28 cellular contexts compared by ENCODE assay signal in genomic region chr7:77760809-77761453, GRCh38. TPM values are rescaled to one million over a fixed set of nuclear protein-coding genes. Genes with fewer than 3 reads are reported as not detected.
DNase-seq lines count a peak whose midpoint lies in the region; ATAC-seq and TF ChIP-seq lines count a peak whose summit lies in the region.
"Had no signal": no experiment of that assay in that cellular context is flagged by ENCODE, and none has a peak within 500 bp of the region (broad histone marks: within the 10 kb centered on the region; RNA-seq: fewer than 3 reads in every experiment).

No MANE protein-coding gene starts in this region.

- H3K27me3 ChIP-seq in CD8-positive, alpha-beta T cell (ENCODE audit: insufficient read depth, low read length) = no peaks in the 10 kb centered on the region
- H3K27me3 ChIP-seq in neutrophil = no peaks in the 10 kb centered on the region
- H3K27me3 ChIP-seq in trophoblast cell (ENCODE audit: insufficient read depth, low read length) = no peaks in the 10 kb centered on the region
- H3K27me3 ChIP-seq: heart right ventricle, neural progenitor cell, SJCRH30, upper lobe of left lung had no signal

- H3K14ac ChIP-seq in trophoblast cell (ENCODE audit: low read length) = no peak overlapping the region

- H2AK5ac ChIP-seq in trophoblast cell (ENCODE audit: low read length) = no peak overlapping the region

- H2BK5ac ChIP-seq in trophoblast cell (ENCODE audit: low read depth, low read length, poor library complexity) = no peak overlapping the region

- no peak overlapping the region for H2BK12ac ChIP-seq in trophoblast cell (ENCODE audit: low read length)

- intact Hi-C loops in CD8-positive, alpha-beta T cell (cut with DNase I, micrococcal nuclease) = loop anchor here (2.0 to 10.0 kb wide), 3 partner anchors 36 to 216 kb away; no protein-coding TSS in a partner anchor
- intact Hi-C loops in activated B cell treated with CpG ODN at 0.5 μM for 24 hours (cut with micrococcal nuclease) = no loop called here

- no peak overlapping the region for H3K4me3 Mint-ChIP-seq in CD8-positive, alpha-beta T cell
- H3K4me3 Mint-ChIP-seq in activated B cell treated with CpG ODN at 0.5 μM for 24 hours = no peak overlapping the region
- H3K4me3 Mint-ChIP-seq in natural killer cell treated with Interleukin-12 subunit alpha and Interleukin-12 subunit beta and Interleukin-15 and Interleukin-18, amount 100 ng/mL, for 72 hours = no peak overlapping the region
- H3K4me3 Mint-ChIP-seq: activated CD4-positive, alpha-beta memory T cell treated with anti-CD3 and anti-CD28 coated beads, Interleukin-2, amount 10 ng/mL, durations not matched to agents 7 days and 5 days; CD4-positive, CD25-positive, alpha-beta regulatory T cell; neural progenitor cell had no signal

- WGBS in trophoblast cell (ENCODE audit: extremely low coverage, insufficient coverage, insufficient read length) = no CpG with 5 or more reads among the region's 10 CpGs

- POLR2A ChIA-PET in CD8-positive, alpha-beta T cell (lab: Charles Lee) = interaction anchor here (0.7 kb wide), 1 partner anchor 426 kb away, joined by 3 read pairs; no protein-coding TSS in a partner anchor
- POLR2A ChIA-PET in activated B cell treated with CpG ODN at 0.5 μM for 24 hours (lab: Charles Lee) = interaction anchor here (1.8 kb wide), 1 partner anchor 65 kb away, joined by 5 read pairs; the partner anchor contains the start of gene RSBN1L

- H3K9ac ChIP-seq in trophoblast cell (ENCODE audit: low read length) = no peak overlapping the region
- H3K9ac ChIP-seq: neural progenitor cell had no signal

- no peak for DNase-seq in CD8-positive, alpha-beta T cell
- DNase-seq in activated B cell treated with CpG ODN at 0.5 μM for 24 hours (no peak), trophoblast cell (no peak), NCI-H2107 (lab: John Stamatoyannopoulos, UW) (no peak)
- no peak for DNase-seq in natural killer cell treated with Interleukin-12 subunit alpha and Interleukin-12 subunit beta and Interleukin-15 and Interleukin-18, amount 100 ng/mL, for 72 hours (ENCODE audit: low spot score)
- DNase-seq: activated CD4-positive, alpha-beta memory T cell treated with anti-CD3 and anti-CD28 coated beads, Interleukin-2, amount 10 ng/mL, durations not matched to agents 7 days and 5 days; activated CD4-positive, CD25-positive, alpha-beta regulatory T cell treated with anti-CD3 and anti-CD28 coated beads, Interleukin-2, amount 50 U/mL, for 72 hours; activated CD8-positive, alpha-beta memory T cell treated with anti-CD3 and anti-CD28 coated beads, Interleukin-2, amount 50 U/mL, for 48 hours; CD4-positive, CD25-positive, alpha-beta regulatory T cell; effector CD8-positive, alpha-beta T cell; foreskin fibroblast; heart right ventricle; kidney glomerular epithelial cell; NCI-H1092; NCI-H187 treated with DMSO at 0.1 percent for 48 hours; NCI-H526 treated with DMSO at 0.1 percent for 48 hours; SJCRH30; stimulated activated CD4-positive, alpha-beta T cell treated with anti-CD3 and anti-CD28 coated beads, Interleukin-12 subunit alpha, Interleukin-12 subunit beta, amount 100 ng/mL, for 4 hours; stimulated activated CD4-positive, alpha-beta T cell treated with anti-CD3 and anti-CD28 coated beads, Interleukin-4, amount 100 ng/mL, for 1 hour; substantia nigra; T-helper 1 cell; upper lobe of left lung had no signal

- H4K8ac ChIP-seq in trophoblast cell (ENCODE audit: low read depth, low read length) = no peak overlapping the region

- H3K79me2 ChIP-seq in trophoblast cell (ENCODE audit: control insufficient read depth, insufficient read depth, low read length, poor library complexity) = no peaks in the 10 kb centered on the region

- no peak overlapping the region for H4K12ac ChIP-seq in trophoblast cell (ENCODE audit: low read depth, low read length)

- no peak overlapping the region for H3K23ac ChIP-seq in trophoblast cell (ENCODE audit: low read length)

- no peak overlapping the region for H2BK120ac ChIP-seq in trophoblast cell (ENCODE audit: insufficient read depth, low read length, poor library complexity)

- peaks cover 50% of the 10 kb centered on the region for H3K4me1 Mint-ChIP-seq in CD8-positive, alpha-beta T cell (ENCODE audit: low read depth)
- peaks cover 62% of the 10 kb centered on the region for H3K4me1 Mint-ChIP-seq in activated B cell treated with CpG ODN at 0.5 μM for 24 hours
- peaks cover 22 to 24% of the 10 kb centered on the region in 2 donors for H3K4me1 Mint-ChIP-seq in natural killer cell treated with Interleukin-12 subunit alpha and Interleukin-12 subunit beta and Interleukin-15 and Interleukin-18, amount 100 ng/mL, for 72 hours (ENCODE audit: low read depth in 2 of 2)
- H3K4me1 Mint-ChIP-seq: neural progenitor cell had no signal

- TF ChIP-seq CTCF in CD8-positive, alpha-beta T cell (IDR thresholded peaks at IDR 0.05) = no peak
- TF ChIP-seq CTCF in activated B cell treated with CpG ODN at 0.5 μM for 24 hours (IDR thresholded peaks at IDR 0.05) = no peak
- no peak for TF ChIP-seq CTCF in neutrophil (IDR thresholded peaks at IDR 0.05)

- no peak overlapping the region for H3K4ac ChIP-seq in trophoblast cell (ENCODE audit: low read depth, low read length)

- peak overlapping the region; percentile 33 for H3K27ac Mint-ChIP-seq in CD8-positive, alpha-beta T cell
- peak overlapping the region; percentile 71 for H3K27ac Mint-ChIP-seq in activated B cell treated with CpG ODN at 0.5 μM for 24 hours
- H3K27ac Mint-ChIP-seq in natural killer cell treated with Interleukin-12 subunit alpha and Interleukin-12 subunit beta and Interleukin-15 and Interleukin-18, amount 100 ng/mL, for 72 hours = no peak overlapping the region
- H3K27ac Mint-ChIP-seq: activated CD4-positive, alpha-beta memory T cell treated with anti-CD3 and anti-CD28 coated beads, Interleukin-2, amount 10 ng/mL, durations not matched to agents 7 days and 5 days; activated naive CD4-positive, alpha-beta T cell treated with anti-CD3 and anti-CD28 coated beads, Interleukin-2, amount 50 U/mL, for 72 hours; neural progenitor cell had no signal

- H3K4me1 ChIP-seq in CD8-positive, alpha-beta T cell (ENCODE audit: insufficient read depth, low read length) = no peaks in the 10 kb centered on the region
- H3K4me1 ChIP-seq in neutrophil (ENCODE audit: control insufficient read depth in 1 of 2, insufficient read depth in 1 of 2, low read depth in 1 of 2, low read length in 1 of 2) (peaks cover 35 to 69% of the 10 kb centered on the region in 2 experiments), trophoblast cell (ENCODE audit: control insufficient read depth in 1 of 2, insufficient read depth in 2 of 2, low read length in 2 of 2) (peaks cover 0 to under 1% of the 10 kb centered on the region in 2 experiments)
- H3K4me1 ChIP-seq: neural progenitor cell had no signal

- H3K36me3 ChIP-seq in CD8-positive, alpha-beta T cell (ENCODE audit: insufficient read depth, low read length) = peaks cover 4% of the 10 kb centered on the region
- H3K36me3 ChIP-seq in neutrophil (peaks cover 17% of the 10 kb centered on the region), trophoblast cell (ENCODE audit: control insufficient read depth in 1 of 2, insufficient read depth in 2 of 2, low read length in 2 of 2) (no peaks in the 10 kb centered on the region)
- H3K36me3 ChIP-seq: neural progenitor cell, SJCRH30 had no signal

- CTCF ChIA-PET in CD8-positive, alpha-beta T cell (lab: Charles Lee) = interaction anchor here (2.1 to 3.4 kb wide), 3 partner anchors 12 to 110 kb away, joined by 15 to 102 read pairs (median 50); no protein-coding TSS in a partner anchor
- CTCF ChIA-PET in activated B cell treated with CpG ODN at 0.5 μM for 24 hours (lab: Charles Lee) = interaction anchor here (1.0 to 3.2 kb wide), 5 partner anchors 102 to 279 kb away, joined by 3 to 67 read pairs (median 7); no protein-coding TSS in a partner anchor

- no peak overlapping the region for H3K4me2 ChIP-seq in trophoblast cell (ENCODE audit: low read length)
- H3K4me2 ChIP-seq: neural progenitor cell had no signal

- no peaks in the 10 kb centered on the region for H3K9me3 ChIP-seq in CD8-positive, alpha-beta T cell (ENCODE audit: low read length)
- H3K9me3 ChIP-seq in neutrophil (no peaks in the 10 kb centered on the region), trophoblast cell (ENCODE audit: insufficient read depth, low read depth, low read length) (no peaks in the 10 kb centered on the region)
- H3K9me3 ChIP-seq: heart right ventricle, SJCRH30, upper lobe of left lung had no signal

- H3K36me3 Mint-ChIP-seq in CD8-positive, alpha-beta T cell = peaks cover 18% of the 10 kb centered on the region
- peaks cover 16% of the 10 kb centered on the region for H3K36me3 Mint-ChIP-seq in activated B cell treated with CpG ODN at 0.5 μM for 24 hours (ENCODE audit: low read depth)
- no peaks in the 10 kb centered on the region for H3K36me3 Mint-ChIP-seq in natural killer cell treated with Interleukin-12 subunit alpha and Interleukin-12 subunit beta and Interleukin-15 and Interleukin-18, amount 100 ng/mL, for 72 hours
- H3K36me3 Mint-ChIP-seq: activated naive CD4-positive, alpha-beta T cell treated with anti-CD3 and anti-CD28 coated beads, Interleukin-2, amount 50 U/mL, for 72 hours had no signal

- H3K9me3 Mint-ChIP-seq in CD8-positive, alpha-beta T cell = no peaks in the 10 kb centered on the region
- no peaks in the 10 kb centered on the region for H3K9me3 Mint-ChIP-seq in activated B cell treated with CpG ODN at 0.5 μM for 24 hours
- no peaks in the 10 kb centered on the region for H3K9me3 Mint-ChIP-seq in natural killer cell treated with Interleukin-12 subunit alpha and Interleukin-12 subunit beta and Interleukin-15 and Interleukin-18, amount 100 ng/mL, for 72 hours
- H3K9me3 Mint-ChIP-seq: activated CD4-positive, alpha-beta memory T cell treated with anti-CD3 and anti-CD28 coated beads, Interleukin-2, amount 10 ng/mL, durations not matched to agents 7 days and 5 days; activated naive CD4-positive, alpha-beta T cell treated with anti-CD3 and anti-CD28 coated beads, Interleukin-2, amount 50 U/mL, for 72 hours; CD4-positive, CD25-positive, alpha-beta regulatory T cell; neural progenitor cell had no signal

- no peak overlapping the region for H4K91ac ChIP-seq in trophoblast cell (ENCODE audit: low read depth, low read length)

- H3K18ac ChIP-seq in trophoblast cell (ENCODE audit: low read length) = no peak overlapping the region

- no peaks in the 10 kb centered on the region for H3K79me1 ChIP-seq in trophoblast cell (ENCODE audit: low read length)

- no peak for ATAC-seq in CD8-positive, alpha-beta T cell
- ATAC-seq in GM18868 (IDR thresholded peaks at IDR 0.05; ENCODE audit: unreplicated experiment) (peak; percentile 38), activated B cell treated with CpG ODN at 0.5 μM for 24 hours (ENCODE audit: low read depth) (no peak)
- no peak for ATAC-seq in natural killer cell treated with Interleukin-12 subunit alpha and Interleukin-12 subunit beta and Interleukin-15 and Interleukin-18, amount 100 ng/mL, for 72 hours
- ATAC-seq: activated naive CD4-positive, alpha-beta T cell treated with anti-CD3 and anti-CD28 coated beads, Interleukin-2, amount 50 U/mL, for 72 hours; esophagus mucosa; heart right ventricle; sciatic nerve had no signal

- no peak overlapping the region for H3K27ac ChIP-seq in CD8-positive, alpha-beta T cell (ENCODE audit: low read depth, low read length)
- H3K27ac ChIP-seq in neutrophil = peak overlapping the region; percentile 57
- no peak overlapping the region for H3K27ac ChIP-seq in trophoblast cell (ENCODE audit: low read depth, low read length)
- H3K27ac ChIP-seq: heart right ventricle, neural progenitor cell, SJCRH30, upper lobe of left lung had no signal

- no peaks in the 10 kb centered on the region for H3K27me3 Mint-ChIP-seq in CD8-positive, alpha-beta T cell (ENCODE audit: low read depth)
- no peaks in the 10 kb centered on the region for H3K27me3 Mint-ChIP-seq in activated B cell treated with CpG ODN at 0.5 μM for 24 hours
- no peaks in the 10 kb centered on the region for H3K27me3 Mint-ChIP-seq in natural killer cell treated with Interleukin-12 subunit alpha and Interleukin-12 subunit beta and Interleukin-15 and Interleukin-18, amount 100 ng/mL, for 72 hours
- H3K27me3 Mint-ChIP-seq: activated CD4-positive, alpha-beta memory T cell treated with anti-CD3 and anti-CD28 coated beads, Interleukin-2, amount 10 ng/mL, durations not matched to agents 7 days and 5 days; CD4-positive, CD25-positive, alpha-beta regulatory T cell had no signal

- no peak overlapping the region for H2AFZ ChIP-seq in trophoblast cell (ENCODE audit: insufficient read depth, low read length, poor library complexity)
- H2AFZ ChIP-seq: neural progenitor cell had no signal

- no peak overlapping the region for H3K4me3 ChIP-seq in CD8-positive, alpha-beta T cell (ENCODE audit: low read depth, low read length)
- H3K4me3 ChIP-seq in neutrophil (ENCODE audit: low read depth in 1 of 2, low read length in 1 of 2) (no peak overlapping the region), trophoblast cell (ENCODE audit: low read depth, low read length) (no peak overlapping the region)
- H3K4me3 ChIP-seq: heart right ventricle, neural progenitor cell, SJCRH30, upper lobe of left lung had no signal

RNA-seq across cellular contexts. Expression of gene TMEM60, which starts 37.3 kb away (rescaled TPM):
- 1 to 10 TPM; 2.2 TPM for total RNA-seq in CD8-positive, alpha-beta T cell
- total RNA-seq in activated B cell treated with CpG ODN at 0.5 μM for 24 hours = 15.3 and 16.3 TPM in 2 replicates
- polyA plus RNA-seq in trophoblast cell (2013) = 18.3 and 19.1 TPM in 2 replicates
- 1 to 10 TPM; 6.7 to 8.8 TPM for total RNA-seq in natural killer cell treated with Interleukin-12 subunit alpha and Interleukin-12 subunit beta and Interleukin-15 and Interleukin-18, amount 100 ng/mL, for 72 hours

RNA-seq across cellular contexts. Expression of gene PHTF2, which starts 37.6 kb away (rescaled TPM):
- 10 to 100 TPM; 10.2 to 14.1 TPM for total RNA-seq in CD8-positive, alpha-beta T cell
- 31.4 and 38.9 TPM in 2 replicates for total RNA-seq in activated B cell treated with CpG ODN at 0.5 μM for 24 hours
- 35.9 and 37.1 TPM in 2 replicates for polyA plus RNA-seq in trophoblast cell (2013)
- 10 to 100 TPM; 21.8 to 33.7 TPM for total RNA-seq in natural killer cell treated with Interleukin-12 subunit alpha and Interleukin-12 subunit beta and Interleukin-15 and Interleukin-18, amount 100 ng/mL, for 72 hours

Comparison
In these comparisons a context has a peak if more than half of its experiments do, and no peak if none do; other contexts are left out.
1. H3K27ac Mint-ChIP-seq: peak in CD8-positive, alpha-beta T cell (single experiment) and activated B cell treated with CpG ODN at 0.5 μM for 24 hours (single experiment); none in natural killer cell treated with Interleukin-12 subunit alpha and Interleukin-12 subunit beta and Interleukin-15 and Interleukin-18, amount 100 ng/mL, for 72 hours (0 of 2).